Comparison of ENCODE assay signal across 18 cellular contexts in the genomic region with DNA sequence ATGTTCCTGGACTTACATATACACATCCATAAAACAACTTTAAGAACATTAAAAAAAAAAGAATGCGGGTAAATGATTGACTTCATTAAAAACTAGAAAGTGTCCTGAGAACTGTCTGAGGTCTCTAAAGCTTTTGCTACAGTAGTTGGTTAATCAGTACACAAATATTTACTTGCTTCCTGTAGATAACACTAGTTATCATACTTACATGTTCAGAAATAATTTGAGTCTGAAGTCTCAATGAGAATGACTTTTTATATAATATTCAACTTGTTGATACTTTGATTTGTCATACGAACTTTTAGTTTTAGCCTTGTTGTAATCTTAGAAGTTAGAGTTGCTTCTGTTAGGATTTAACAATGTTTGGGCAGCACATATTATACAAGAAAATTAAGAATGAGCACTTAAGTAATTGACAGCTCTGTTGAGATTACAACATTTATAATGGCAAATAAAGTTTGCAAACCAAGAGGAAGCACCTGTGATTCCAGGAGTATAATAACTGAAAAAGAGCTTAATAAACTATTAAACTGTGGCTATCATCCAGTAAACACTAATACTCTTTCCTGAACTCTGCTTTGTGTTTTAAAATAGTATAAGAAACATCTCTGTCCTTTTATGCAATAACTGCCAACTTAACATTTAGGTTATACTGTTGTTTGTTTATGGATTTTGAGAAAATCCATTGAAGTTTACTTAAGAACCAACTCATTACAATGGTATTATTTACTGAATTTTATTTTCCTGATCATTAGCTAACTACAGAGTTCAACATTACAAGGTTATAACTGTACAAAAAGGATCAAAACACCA.
"Had no signal": no experiment of that assay in that cellular context is flagged by ENCODE, and none has a peak within 500 bp of the region (broad histone marks: within the 10 kb centered on the region; RNA-seq: fewer than 3 reads in every experiment).

No MANE protein-coding gene starts in this region.

- H3K27ac Mint-ChIP-seq: activated CD8-positive, alpha-beta T cell treated with anti-CD3 and anti-CD28 coated beads for 36 hours; activated naive CD4-positive, alpha-beta T cell treated with anti-CD3 and anti-CD28 coated beads, Interleukin-2, amount 50 U/mL, for 72 hours; naive thymus-derived CD4-positive, alpha-beta T cell had no signal

- H3K36me3 Mint-ChIP-seq: activated naive CD4-positive, alpha-beta T cell treated with anti-CD3 and anti-CD28 coated beads, Interleukin-2, amount 50 U/mL, for 72 hours; naive thymus-derived CD4-positive, alpha-beta T cell had no signal

- H3K27me3 ChIP-seq: esophagus squamous epithelium, transverse colon had no signal

- DNase-seq: activated CD4-positive, alpha-beta T cell treated with anti-CD3 and anti-CD28 coated beads for 48 hours; activated CD8-positive, alpha-beta memory T cell treated with anti-CD3 and anti-CD28 coated beads, Interleukin-2, amount 50 U/mL, for 4 hours; activated CD8-positive, alpha-beta T cell treated with anti-CD3 and anti-CD28 coated beads for 36 hours; activated gamma-delta T cell; activated T-cell treated with anti-CD3 and anti-CD28 coated beads, Interleukin-2, amount 50 U/mL, for 48 hours; caudate nucleus; esophagus squamous epithelium; glutamatergic neuron; left cardiac atrium; naive thymus-derived CD4-positive, alpha-beta T cell; SK-N-SH; stimulated activated CD4-positive, alpha-beta T cell treated with anti-CD3 and anti-CD28 coated beads, Interleukin-15, amount 100 ng/mL, for 24 hours; stimulated activated CD4-positive, alpha-beta T cell treated with anti-CD3 and anti-CD28 coated beads, Interleukin-4, amount 100 ng/mL, for 24 hours; stimulated activated naive CD4-positive, alpha-beta T cell treated with Interleukin-2 at 50 U/mL for 16 hours; T-helper 1 cell; transverse colon; WERI-Rb-1 had no signal

- H3K4me3 Mint-ChIP-seq: activated CD8-positive, alpha-beta T cell treated with anti-CD3 and anti-CD28 coated beads for 36 hours; naive thymus-derived CD4-positive, alpha-beta T cell had no signal

- H3K36me3 ChIP-seq: esophagus squamous epithelium, transverse colon, WERI-Rb-1 had no signal

- H3K4me1 ChIP-seq: esophagus squamous epithelium had no signal

- H3K4me3 ChIP-seq: esophagus squamous epithelium, transverse colon had no signal

- H3K9me3 ChIP-seq: SK-N-SH, transverse colon had no signal

- H3K9ac ChIP-seq: SK-N-SH had no signal

- H3K27me3 Mint-ChIP-seq: activated CD8-positive, alpha-beta T cell treated with anti-CD3 and anti-CD28 coated beads for 36 hours; naive thymus-derived CD4-positive, alpha-beta T cell had no signal

- ATAC-seq: activated CD8-positive, alpha-beta T cell treated with anti-CD3 and anti-CD28 coated beads for 36 hours; activated naive CD4-positive, alpha-beta T cell treated with anti-CD3 and anti-CD28 coated beads, Interleukin-2, amount 50 U/mL, for 72 hours; left cardiac atrium; naive thymus-derived CD4-positive, alpha-beta T cell had no signal

- H3K4me1 Mint-ChIP-seq: naive thymus-derived CD4-positive, alpha-beta T cell had no signal

- H3K27ac ChIP-seq: esophagus squamous epithelium, transverse colon, WERI-Rb-1 had no signal
